8 cellular contexts compared by ENCODE assay signal in genomic region chr22:36977947-36978660, GRCh38. TPM values are rescaled to one million over a fixed set of nuclear protein-coding genes. Genes with fewer than 3 reads are reported as not detected.
DNase-seq lines count a peak whose midpoint lies in the region; ATAC-seq, FAIRE-seq and TF ChIP-seq lines count a peak whose summit lies in the region.

No MANE protein-coding gene starts in this region.

- CTCF ChIA-PET in AG04449 (lab: Yijun Ruan, JAX) = interaction anchor here (0.7 to 9.4 kb wide), 42 partner anchors 9 to 467 kb away, joined by 3 to 106 read pairs (median 4); partner anchors contain the start of genes IFT27, MPST, NCF4 and TST
- CTCF ChIA-PET in IMR-90 (lab: Yijun Ruan, JAX) = interaction anchor here (0.6 to 1.6 kb wide), 8 partner anchors 14 to 431 kb away, joined by 3 to 7 read pairs (median 4); no protein-coding TSS in a partner anchor
- CTCF ChIA-PET in OCI-LY7 (lab: Charles Lee; ENCODE audit: unreplicated experiment) = interaction anchor here (0.8 to 1.3 kb wide), 5 partner anchors 118 to 198 kb away, joined by 3 to 12 read pairs (median 4); no protein-coding TSS in a partner anchor

- H3K79me1 ChIP-seq in IMR-90 (ENCODE audit: low read depth in 1 of 2, low read length in 2 of 2) = no peaks in the 10 kb centered on the region

- no peaks in the 10 kb centered on the region for H3K79me2 ChIP-seq in OCI-LY7 (ENCODE audit: insufficient read depth, low read depth, low read length)

- H3K36me3 ChIP-seq in IMR-90 (ENCODE audit: control insufficient read depth, insufficient read depth, low read length) = no peaks in the 10 kb centered on the region
- H3K36me3 ChIP-seq in OCI-LY7 (ENCODE audit: insufficient read depth, low read length) = no peaks in the 10 kb centered on the region
- no peaks in the 10 kb centered on the region for H3K36me3 ChIP-seq in muscle layer of colon (ENCODE audit: insufficient read depth, low read length)

- FAIRE-seq in GM19239 (lab: Jason Lieb, UNC) = peak; percentile 100

- H3K9ac ChIP-seq in IMR-90 (ENCODE audit: low read depth, low read length) = peak overlapping the region; percentile 44
- peak overlapping the region; percentile 44 for H3K9ac ChIP-seq in muscle layer of colon (ENCODE audit: low read length)

- H4K8ac ChIP-seq in IMR-90 (ENCODE audit: low read depth in 2 of 2, low read length in 2 of 2) = peak overlapping the region; percentile 8 to 69; a peak in 2 of 4 replicates

- no peak overlapping the region for H3K23ac ChIP-seq in IMR-90 (ENCODE audit: low read depth, low read length)

- no TSS peak for BruUV-seq in IMR-90 (replicated peaks; lab: Mats Ljungman, UMichigan)
- no TSS peak for BruUV-seq in OCI-LY7 (replicated peaks; lab: Mats Ljungman, UMichigan)

- intact Hi-C loops in IMR-90 (cut with micrococcal nuclease) (loop anchor here (1.0 kb wide), 4 partner anchors 105 to 432 kb away; no protein-coding TSS in a partner anchor), OCI-LY7 (cut with micrococcal nuclease; ENCODE audit: unreplicated experiment) (loop anchor here (1.0 to 5.0 kb wide), 6 partner anchors 66 to 431 kb away; partner anchors contain the start of gene CSF2RB)

- POLR2A ChIA-PET in AG04449 (lab: Yijun Ruan, JAX) (interaction anchor here (0.6 kb wide), 1 partner anchor 195 kb away, joined by 3 read pairs; no protein-coding TSS in a partner anchor), IMR-90 (lab: Charles Lee; ENCODE audit: unreplicated experiment) (no interaction called here), OCI-LY7 (lab: Charles Lee) (interaction anchor here (1.0 kb wide), 1 partner anchor 119 kb away, joined by 4 read pairs; no protein-coding TSS in a partner anchor)

- H3K9me3 ChIP-seq in IMR-90 (ENCODE audit: control insufficient read depth, insufficient read depth, low read length) (no peaks in the 10 kb centered on the region), OCI-LY7 (ENCODE audit: low read length) (no peaks in the 10 kb centered on the region), muscle layer of colon (ENCODE audit: low read length) (no peaks in the 10 kb centered on the region)

- H4K20me1 ChIP-seq in IMR-90 (ENCODE audit: insufficient read depth, low read length) (no peaks in the 10 kb centered on the region), OCI-LY7 (ENCODE audit: insufficient read depth, low read length) (no peaks in the 10 kb centered on the region)

- H2AK5ac ChIP-seq in IMR-90 (ENCODE audit: low read depth, low read length) = no peak overlapping the region

- H3K4ac ChIP-seq in IMR-90 (ENCODE audit: low read depth, low read length) = no peak overlapping the region

- no peak overlapping the region for H3K14ac ChIP-seq in IMR-90 (replicated peaks; ENCODE audit: low read depth, low read length)

- 40% methylated on average over 1 of the region's 18 CpGs; no CpG with 5 or more reads in 1 of the 2 experiments for WGBS in IMR-90 (ENCODE audit: extremely low coverage in 2 of 2, insufficient read length in 1 of 2), 2 experiments

- H2AFZ ChIP-seq in IMR-90 (replicated peaks; ENCODE audit: low read length, poor library complexity) (peak overlapping the region; percentile 91), OCI-LY7 (ENCODE audit: low read length) (peak overlapping the region; percentile 98)

- peak; percentile 90 for TF ChIP-seq RAD21 in IMR-90 (IDR thresholded peaks at IDR 0.05; ENCODE audit: low read length)

- no peaks in the 10 kb centered on the region for H3K4me1 ChIP-seq in IMR-90 (ENCODE audit: control insufficient read depth, insufficient read depth, low read length)
- peaks cover 5% of the 10 kb centered on the region for H3K4me1 ChIP-seq in OCI-LY7 (ENCODE audit: insufficient read depth, low read length, poor library complexity, severe bottlenecking)
- H3K4me1 ChIP-seq in muscle layer of colon (ENCODE audit: insufficient read depth, low read length) = no peaks in the 10 kb centered on the region

- dilution Hi-C loops in IMR-90 (cut with HindIII; ENCODE audit: low sequenced_read_pairs, unreplicated experiment) = no loop called here

- in situ Hi-C loops in IMR-90 (cut with MboI; ENCODE audit: low sequenced_read_pairs) = no loop called here

- no peak overlapping the region for H4K5ac ChIP-seq in IMR-90 (ENCODE audit: low read depth, low read length)

- H3K27ac ChIP-seq in IMR-90 (ENCODE audit: insufficient read depth, low read length) (no peak overlapping the region), OCI-LY7 (ENCODE audit: low read depth, low read length, poor library complexity, severe bottlenecking) (no peak overlapping the region), muscle layer of colon (ENCODE audit: low read depth, low read length) (peak overlapping the region; percentile 27)

- no peak overlapping the region for H2BK5ac ChIP-seq in IMR-90 (ENCODE audit: low read depth, low read length, poor library complexity, severe bottlenecking)

- H3K4me2 ChIP-seq in IMR-90 (ENCODE audit: low read depth, low read length) = peak overlapping the region; percentile 79
- peak overlapping the region; percentile 77 for H3K4me2 ChIP-seq in OCI-LY7 (ENCODE audit: low read length)

- no peak overlapping the region for H4K91ac ChIP-seq in IMR-90 (ENCODE audit: insufficient read depth, low read depth, low read length)

- no peak overlapping the region for H3K56ac ChIP-seq in IMR-90 (ENCODE audit: extremely low read depth, insufficient read depth, low read length)

- H2BK120ac ChIP-seq in IMR-90 (ENCODE audit: low read depth, low read length) = no peak overlapping the region

- no peak overlapping the region for H2BK15ac ChIP-seq in IMR-90 (ENCODE audit: low read depth, low read length)

- H3K4me3 ChIP-seq in AG04449 (ENCODE audit: low read depth, low read length) = peak overlapping the region; percentile 51
- H3K4me3 ChIP-seq in IMR-90 (ENCODE audit: insufficient read depth, low read depth, low read length) = peak overlapping the region; percentile 36
- H3K4me3 ChIP-seq in OCI-LY7 (ENCODE audit: low read depth, low read length, poor library complexity, severe bottlenecking) = peak overlapping the region; percentile 66
- H3K4me3 ChIP-seq in muscle layer of colon (ENCODE audit: low read depth in 1 of 2, low read length in 2 of 2) = peak overlapping the region; percentile 28 to 55

- ATAC-seq in IMR-90 (ENCODE audit: low read depth) = peak; percentile 99

- TF ChIP-seq CTCF in AG04449 (IDR thresholded peaks at IDR 0.05; ENCODE audit: insufficient read depth, low read length, missing control alignments) (peak; percentile 97), IMR-90 (conservative IDR thresholded peaks at IDR 0.05; ENCODE audit: low read depth, low read length) (peak; percentile 97), OCI-LY7 (conservative IDR thresholded peaks at IDR 0.05; ENCODE audit: low read length) (peak; percentile 92)

- H2AK9ac ChIP-seq in IMR-90 (replicated peaks; ENCODE audit: low read depth, low read length, poor library complexity) = no peak overlapping the region

- H3K9me1 ChIP-seq in IMR-90 (ENCODE audit: insufficient read depth, low read length) = no peaks in the 10 kb centered on the region

- TF ChIP-seq POLR2A in IMR-90 (IDR thresholded peaks at IDR 0.05; ENCODE audit: low read depth, low read length) (no peak), erythroblast (IDR thresholded peaks at IDR 0.05; ENCODE audit: low read length) (no peak)

- H3K18ac ChIP-seq in IMR-90 (ENCODE audit: low read depth, low read length) = no peak overlapping the region

- no peak overlapping the region for H2BK20ac ChIP-seq in IMR-90 (ENCODE audit: low read depth, low read length)

- H3K9me2 ChIP-seq in OCI-LY7 (ENCODE audit: insufficient read depth, low read length) = no peaks in the 10 kb centered on the region

- H3K27me3 ChIP-seq in IMR-90 (ENCODE audit: control insufficient read depth, insufficient read depth, low read length) = peaks cover 22% of the 10 kb centered on the region
- no peaks in the 10 kb centered on the region for H3K27me3 ChIP-seq in muscle layer of colon (ENCODE audit: control insufficient read depth in 1 of 2, insufficient read depth in 2 of 2, low read length in 2 of 2)

- DNase-seq in AG04449 (ENCODE audit: low read depth, low spot score) (peak; percentile 12), GM19239 (ENCODE audit: insufficient read length, low spot score) (peak; percentile 90), IMR-90 (peak; percentile 76), OCI-LY7 (ENCODE audit: low spot score) (peak; percentile 93), activated T-cell treated with anti-CD3 and anti-CD28 coated beads for 24 hours (ENCODE audit: low read depth) (peak; percentile 86), erythroblast (lab: John Stamatoyannopoulos, UW) (peak; percentile 92 to 95)
- peak; percentile 77 to 82 for DNase-seq in stimulated activated CD8-positive, alpha-beta memory T cell treated with anti-CD3 and anti-CD28 coated beads, Interleukin-4, amount 100 ng/mL, for 4 hours (ENCODE audit: low read depth in 2 of 2, low spot score in 1 of 2)

TF ChIP-seq in IMR-90, 13 proteins besides CTCF, POLR2A, EP300 and RAD21 (continues in another document):
- no peak for TF ChIP-seq MAFK (IDR thresholded peaks at IDR 0.05; ENCODE audit: low read depth, low read length)
- no peak for TF ChIP-seq RFX5 (IDR thresholded peaks at IDR 0.05; ENCODE audit: low read depth, low read length)
- no peak for TF ChIP-seq BHLHE40 (IDR thresholded peaks at IDR 0.05; ENCODE audit: low read depth, low read length)
- TF ChIP-seq FOS (IDR thresholded peaks at IDR 0.05; ENCODE audit: low read depth, low read length) = no peak
- TF ChIP-seq, protein P1, sequence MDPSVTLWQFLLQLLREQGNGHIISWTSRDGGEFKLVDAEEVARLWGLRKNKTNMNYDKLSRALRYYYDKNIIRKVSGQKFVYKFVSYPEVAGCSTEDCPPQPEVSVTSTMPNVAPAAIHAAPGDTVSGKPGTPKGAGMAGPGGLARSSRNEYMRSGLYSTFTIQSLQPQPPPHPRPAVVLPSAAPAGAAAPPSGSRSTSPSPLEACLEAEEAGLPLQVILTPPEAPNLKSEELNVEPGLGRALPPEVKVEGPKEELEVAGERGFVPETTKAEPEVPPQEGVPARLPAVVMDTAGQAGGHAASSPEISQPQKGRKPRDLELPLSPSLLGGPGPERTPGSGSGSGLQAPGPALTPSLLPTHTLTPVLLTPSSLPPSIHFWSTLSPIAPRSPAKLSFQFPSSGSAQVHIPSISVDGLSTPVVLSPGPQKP (IDR thresholded peaks at IDR 0.05; ENCODE audit: borderline replicate concordance, low read depth, low read length) = 0 out of 2 replicates have a peak, but pooled peaks have one; percentile 50

RNA-seq across cellular contexts. Expression of gene TST, which starts 41.1 kb away (rescaled TPM):
- total RNA-seq in IMR-90 (2012; rRNA removed) (26.9 and 31.7 TPM in 2 replicates), OCI-LY7 (2022) (37.6 and 41.5 TPM in 2 replicates)
- 37.7 and 44.0 TPM in 2 replicates for polyA plus RNA-seq in IMR-90 (2012; rRNA removed)
- polyA plus RNA-seq in IMR-90 (2012; cell fraction: cytosol; rRNA removed) = 54.2 and 60.4 TPM in 2 replicates
- 17.1 and 33.6 TPM in 2 replicates for polyA plus RNA-seq in IMR-90 (2012; cell fraction: nucleus; rRNA removed; ENCODE audit: low replicate concordance)
- total RNA-seq in OCI-LY7 (2014; rRNA removed; shearing (Covaris generic)) = 36.0 and 37.6 TPM in 2 replicates

RNA-seq across cellular contexts. Expression of gene MPST, which starts 41.4 kb away (rescaled TPM):
- total RNA-seq in IMR-90 (2012; rRNA removed) = 19.2 and 22.5 TPM in 2 replicates
- 43.0 and 60.2 TPM in 2 replicates for polyA plus RNA-seq in IMR-90 (2012; rRNA removed)
- polyA plus RNA-seq in IMR-90 (2012; cell fraction: cytosol; rRNA removed) = 54.5 and 93.1 TPM in 2 replicates
- 48.0 and 88.6 TPM in 2 replicates for polyA plus RNA-seq in IMR-90 (2012; cell fraction: nucleus; rRNA removed; ENCODE audit: low replicate concordance)
- total RNA-seq in OCI-LY7 (2014; rRNA removed; shearing (Covaris generic)) = 105 and 124 TPM in 2 replicates
- 61.8 and 67.2 TPM in 2 replicates for total RNA-seq in OCI-LY7 (2022)

Comparison
In these comparisons a context has a peak if more than half of its experiments do, and no peak if none do; other contexts are left out.
1. DNase-seq: peak in every context shown above with its lines; median percentile 94 in erythroblast; 93 in OCI-LY7; 90 in GM19239; 86 in activated T-cell treated with anti-CD3 and anti-CD28 coated beads for 24 hours; 80 in stimulated activated CD8-positive, alpha-beta memory T cell treated with anti-CD3 and anti-CD28 coated beads, Interleukin-4, amount 100 ng/mL, for 4 hours; 76 in IMR-90; 12 in AG04449.